In the genomic region with DNA sequence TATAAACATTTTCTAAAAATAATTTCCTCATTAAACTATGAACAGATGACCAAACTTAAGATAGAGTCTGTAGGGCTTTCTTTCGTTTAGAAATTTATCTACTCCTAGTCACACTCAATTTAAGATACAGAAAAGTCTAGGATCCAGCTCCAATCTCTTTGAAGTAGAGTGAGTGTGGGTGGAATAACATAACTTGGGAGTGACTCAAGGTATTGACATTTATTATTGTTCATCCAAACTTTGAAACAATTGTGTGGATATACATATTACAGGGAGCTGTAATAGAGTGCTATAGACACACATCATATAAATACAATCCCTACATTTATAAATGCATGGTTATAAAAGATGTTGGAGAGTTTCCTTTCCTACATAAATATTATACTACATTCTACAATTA, we compare ENCODE assay signal across 32 cellular contexts.
"Had no signal": no experiment of that assay in that cellular context is flagged by ENCODE, and none has a peak within 500 bp of the region (broad histone marks: within the 10 kb centered on the region; RNA-seq: fewer than 3 reads in every experiment).

No MANE protein-coding gene starts in this region.

- H3K9me3 ChIP-seq: right lobe of liver, thoracic aorta, uterus had no signal

- H3K4me1 ChIP-seq: right lobe of liver, uterus had no signal

- DNase-seq: activated CD4-positive, alpha-beta T cell treated with anti-CD3 and anti-CD28 coated beads for 48 hours; activated CD4-positive, alpha-beta T cell treated with anti-CD3 and anti-CD28 coated beads, Interleukin-2, amount 50 U/mL, for 48 hours; activated CD8-positive, alpha-beta memory T cell treated with anti-CD3 and anti-CD28 coated beads, Interleukin-2, amount 50 U/mL, for 4 hours; activated effector memory CD4-positive, alpha-beta T cell treated with anti-CD3 and anti-CD28 coated beads, Interleukin-2, amount 50 U/mL, for 16 hours; activated naive CD4-positive, alpha-beta T cell treated with anti-CD3 and anti-CD28 coated beads for 36 hours; activated naive CD8-positive, alpha-beta T cell treated with anti-CD3 and anti-CD28 coated beads, Interleukin-2, amount 10 ng/mL, durations not matched to agents 7 days and 5 days; activated T-cell treated with anti-CD3 and anti-CD28 coated beads, Interleukin-2, amount 50 U/mL, for 1 hour; cerebellar nuclear complex; dorsolateral prefrontal cortex; effector memory CD8-positive, alpha-beta T cell; head of caudate nucleus; hippocampal formation; kidney; left colon; naive thymus-derived CD8-positive, alpha-beta T cell; right lobe of liver; stimulated activated CD4-positive, alpha-beta T cell treated with anti-CD3 and anti-CD28 coated beads, Interleukin-12 subunit alpha, Interleukin-12 subunit beta, amount 100 ng/mL, for 4 hours; stimulated activated CD4-positive, alpha-beta T cell treated with anti-CD3 and anti-CD28 coated beads, Interleukin-4, amount 100 ng/mL, for 1 hour; SW 1271; T-helper 17 cell; T1000; trophoblast cell; uterus; WERI-Rb-1 had no signal

- H3K36me3 ChIP-seq: cardiac muscle cell, right lobe of liver, thoracic aorta, uterus, WERI-Rb-1 had no signal

- H3K4me3 Mint-ChIP-seq: activated naive CD4-positive, alpha-beta T cell treated with anti-CD3 and anti-CD28 coated beads for 36 hours; activated naive CD8-positive, alpha-beta T cell treated with anti-CD3 and anti-CD28 coated beads, Interleukin-2, amount 10 ng/mL, durations not matched to agents 7 days and 5 days; activated T-helper 1 cell treated with anti-CD3 and anti-CD28 coated beads, Interleukin-12 subunit alpha, Interleukin-12 subunit beta, Interleukin-2, Interleukin-4 antibody, amounts not matched to agents 30 ng/mL and 10 ng/mL and 1 ng/mL, durations not matched to agents 14 hours and 24 hours and 36 hours; effector memory CD8-positive, alpha-beta T cell; memory B cell; naive thymus-derived CD8-positive, alpha-beta T cell; neural crest cell; stimulated activated naive CD8-positive, alpha-beta T cell treated with anti-CD3 and anti-CD28 coated beads, Interleukin-15, Interleukin-2, amounts not matched to agents 100 ng/mL and 50 ng/mL, for 24 hours; T-helper 17 cell had no signal

- H3K27me3 Mint-ChIP-seq: activated naive CD8-positive, alpha-beta T cell treated with anti-CD3 and anti-CD28 coated beads, Interleukin-2, amount 10 ng/mL, durations not matched to agents 7 days and 5 days; effector memory CD8-positive, alpha-beta T cell; memory B cell; naive thymus-derived CD8-positive, alpha-beta T cell; stimulated activated naive CD8-positive, alpha-beta T cell treated with anti-CD3 and anti-CD28 coated beads, Interleukin-15, Interleukin-2, amounts not matched to agents 100 ng/mL and 50 ng/mL, for 24 hours; T-helper 17 cell had no signal

- H3K4me3 ChIP-seq: cardiac muscle cell, coronary artery, dorsolateral prefrontal cortex, right lobe of liver, thoracic aorta, uterus had no signal

- H3K9me3 Mint-ChIP-seq: activated T-helper 1 cell treated with anti-CD3 and anti-CD28 coated beads, Interleukin-12 subunit alpha, Interleukin-12 subunit beta, Interleukin-2, Interleukin-4 antibody, amounts not matched to agents 30 ng/mL and 10 ng/mL and 1 ng/mL, durations not matched to agents 14 hours and 24 hours and 36 hours; neural crest cell had no signal

- H3K27me3 ChIP-seq: cardiac muscle cell, dorsolateral prefrontal cortex, right lobe of liver, uterus had no signal

- H3K27ac ChIP-seq: cardiac muscle cell, coronary artery, dorsolateral prefrontal cortex, right lobe of liver, thoracic aorta, uterus had no signal

- H3K27ac Mint-ChIP-seq: activated naive CD4-positive, alpha-beta T cell treated with anti-CD3 and anti-CD28 coated beads for 36 hours; activated naive CD8-positive, alpha-beta T cell treated with anti-CD3 and anti-CD28 coated beads, Interleukin-2, amount 10 ng/mL, durations not matched to agents 7 days and 5 days; activated T-helper 1 cell treated with anti-CD3 and anti-CD28 coated beads, Interleukin-12 subunit alpha, Interleukin-12 subunit beta, Interleukin-2, Interleukin-4 antibody, amounts not matched to agents 30 ng/mL and 10 ng/mL and 1 ng/mL, durations not matched to agents 14 hours and 24 hours and 36 hours; effector memory CD8-positive, alpha-beta T cell; memory B cell; naive thymus-derived CD8-positive, alpha-beta T cell; stimulated activated naive CD8-positive, alpha-beta T cell treated with anti-CD3 and anti-CD28 coated beads, Interleukin-15, Interleukin-2, amounts not matched to agents 100 ng/mL and 50 ng/mL, for 24 hours; T-helper 17 cell had no signal

- H3K4me1 Mint-ChIP-seq: activated naive CD8-positive, alpha-beta T cell treated with anti-CD3 and anti-CD28 coated beads, Interleukin-2, amount 10 ng/mL, durations not matched to agents 7 days and 5 days; memory B cell; naive thymus-derived CD8-positive, alpha-beta T cell; T-helper 17 cell had no signal

- ATAC-seq: activated CD4-positive, CD25-positive, alpha-beta regulatory T cell treated with anti-CD3 and anti-CD28 coated beads, Interleukin-2, amount 50 U/mL, for 24 hours; effector memory CD8-positive, alpha-beta T cell; left colon; naive thymus-derived CD8-positive, alpha-beta T cell; right lobe of liver; T-helper 17 cell had no signal

- H3K36me3 Mint-ChIP-seq: activated naive CD8-positive, alpha-beta T cell treated with anti-CD3 and anti-CD28 coated beads, Interleukin-2, amount 10 ng/mL, durations not matched to agents 7 days and 5 days; memory B cell; naive thymus-derived CD8-positive, alpha-beta T cell had no signal
